In genomic region chr19:52189745-52190678, GRCh38 we compare ENCODE assay signal across 8 cellular contexts. TPM values are rescaled to one million over a fixed set of nuclear protein-coding genes. Genes with fewer than 3 reads are reported as not detected.
DNase-seq lines count a peak whose midpoint lies in the region; ATAC-seq and TF ChIP-seq lines count a peak whose summit lies in the region.

TSS of gene PPP2R1A (plus strand) at chr19:52190052. CDS start at chr19:52190097, 45 bp downstream.

- DNase-seq in AG20443 (ENCODE audit: low spot score) (peak; percentile 98), NCI-H510A (lab: John Stamatoyannopoulos, UW) (peak; percentile 99), cerebellum (ENCODE audit: low spot score) (peak; percentile 99), islet precursor cell (peak; percentile 100)
- DNase-seq in activated CD4-positive, alpha-beta T cell treated with anti-CD3 and anti-CD28 coated beads for 1 hour, result peak; percentile 98
- peak; percentile 93 to 97 (median 94) for DNase-seq in stimulated activated CD4-positive, alpha-beta T cell treated with anti-CD3 and anti-CD28 coated beads, Interleukin-12 subunit alpha, Interleukin-12 subunit beta, amount 100 ng/mL, for 48 hours (ENCODE audit: low read depth in 2 of 3, low spot score in 1 of 3)

- ATAC-seq in HG03432 (IDR thresholded peaks at IDR 0.05; ENCODE audit: unreplicated experiment), result peak; percentile 88

- peak; percentile 78 for TF ChIP-seq POLR2A in GM19099 (IDR thresholded peaks at IDR 0.05; ENCODE audit: extremely low read depth, insufficient read length, low read depth)

RNA-seq across cellular contexts. Expression of gene PPP2R1A, which starts in this region (rescaled TPM):
- total RNA-seq in cerebellum, result 127 TPM

Comparison
In these comparisons a context has a peak if more than half of its experiments do, and no peak if none do; other contexts are left out.
1. Peak in every context shown above with its lines: DNase-seq and ATAC-seq.